ENCODE assay signal across 1 cellular context in genomic region chr11:15941206-15941770, GRCh38.
TF ChIP-seq lines count a peak whose summit lies in the region.

No MANE protein-coding gene starts in this region.

TF ChIP-seq in K562, 482 proteins besides CTCF, POLR2A, EP300 and RAD21 (continued from another document and continues in another):
- TF ChIP-seq CUX1 (CRISPR knock-in tag; IDR thresholded peaks at IDR 0.05) (no peak), ZNF586 (CRISPR knock-in tag; conservative IDR thresholded peaks at IDR 0.05) (no peak), CBX1 (IDR thresholded peaks at IDR 0.05; ENCODE audit: low read depth) (0 out of 2 replicates have a peak, but pooled peaks have one; percentile 44), ZNF133 (CRISPR knock-in tag; IDR thresholded peaks at IDR 0.05) (no peak), NONO (IDR thresholded peaks at IDR 0.05; ENCODE audit: low read depth in 2 of 2, low read length in 1 of 2) (no peak), HSF4 (CRISPR knock-in tag; IDR thresholded peaks at IDR 0.05; ENCODE audit: borderline replicate concordance) (no peak), CHD2 (IDR thresholded peaks at IDR 0.05; ENCODE audit: low read depth, low read length) (no peak), YY1 (IDR thresholded peaks at IDR 0.05; ENCODE audit: borderline replicate concordance in 1 of 3, control insufficient read depth in 1 of 3, extremely low read depth in 1 of 3, insufficient read depth in 3 of 3, insufficient read length in 1 of 3, insufficient replicate concordance in 2 of 3, low read depth in 1 of 3, low read length in 2 of 3) (peak in 2 of 3 experiments; percentile 53 to 73), MCM5 (IDR thresholded peaks at IDR 0.05; ENCODE audit: low read depth) (no peak), HINFP (tag; conservative IDR thresholded peaks at IDR 0.05; ENCODE audit: low read depth) (no peak), ZZZ3 (IDR thresholded peaks at IDR 0.05) (no peak), KLF10 (CRISPR knock-in tag; IDR thresholded peaks at IDR 0.05) (no peak), ZBTB26 (CRISPR knock-in tag; IDR thresholded peaks at IDR 0.05) (no peak), ZBTB11 (CRISPR knock-in tag; IDR thresholded peaks at IDR 0.05) (no peak), BRD4 (IDR thresholded peaks at IDR 0.05) (no peak), XRCC3 (IDR thresholded peaks at IDR 0.05) (no peak), HMG20A (CRISPR knock-in tag; conservative IDR thresholded peaks at IDR 0.05) (no peak), SFPQ (IDR thresholded peaks at IDR 0.05; ENCODE audit: low read depth, low read length) (no peak), ZNF740 (CRISPR knock-in tag; IDR thresholded peaks at IDR 0.05) (peak; percentile 34; the same call in 1 of the 2 replicates), ZNF740 (tag; IDR thresholded peaks at IDR 0.05) (no peak), MAFG (tag; conservative IDR thresholded peaks at IDR 0.05) (no peak), CTCFL (IDR thresholded peaks at IDR 0.05; ENCODE audit: borderline replicate concordance, insufficient read depth, low read depth, low read length, poor library complexity, severe bottlenecking) (peak; percentile 74), MAZ (CRISPR knock-in tag; conservative IDR thresholded peaks at IDR 0.05 in 1 of 2, IDR thresholded peaks at IDR 0.05 in 1 of 2) (peak; percentile 62 to 73; a peak in 2 of 4 replicates), ZNF609 (CRISPR knock-in tag; IDR thresholded peaks at IDR 0.05; ENCODE audit: borderline replicate concordance) (no peak), KLF6 (CRISPR knock-in tag; IDR thresholded peaks at IDR 0.05; ENCODE audit: borderline replicate concordance) (no peak), SMARCA5 (IDR thresholded peaks at IDR 0.05) (no peak), THRAP3 (IDR thresholded peaks at IDR 0.05; ENCODE audit: borderline replicate concordance) (no peak), FUS (optimal IDR thresholded peaks at IDR 0.05; ENCODE audit: low read depth, low read length) (no peak), ERF (CRISPR knock-in tag; IDR thresholded peaks at IDR 0.05) (no peak), HES1 (IDR thresholded peaks at IDR 0.05; ENCODE audit: low read depth) (no peak), SMARCC2 (IDR thresholded peaks at IDR 0.05; ENCODE audit: low read depth) (no peak), YBX1 (IDR thresholded peaks at IDR 0.05) (no peak), HMGN3 (IDR thresholded peaks at IDR 0.05; ENCODE audit: borderline replicate concordance, extremely low read depth, insufficient read length, low read depth, low read length) (no peak), DLX4 (CRISPR knock-in tag; IDR thresholded peaks at IDR 0.05) (no peak), BRCA1 (IDR thresholded peaks at IDR 0.05) (no peak), BRCA1 (CRISPR knock-in tag; IDR thresholded peaks at IDR 0.05) (no peak), SP1 (CRISPR knock-in tag; IDR thresholded peaks at IDR 0.05) (no peak)
